In genomic region chr7:140924821-140925421, GRCh38 we compare ENCODE assay signal across 8 cellular contexts.
DNase-seq lines count a peak whose midpoint lies in the region; ATAC-seq and FAIRE-seq lines count a peak whose summit lies in the region.

BRAF (minus strand) TSS chr7:140924929; CDS start chr7:140924703, 226 bp downstream.

- DNase-seq in AG08396 (ENCODE audit: low spot score) (peak; percentile 95), NCI-H345 treated with DMSO at 0.1 percent for 48 hours (lab: John Stamatoyannopoulos, UW; ENCODE audit: unreplicated experiment) (peak; percentile 37)
- DNase-seq in central memory CD8-positive, alpha-beta T cell (ENCODE audit: low spot score in 2 of 2), result peak; percentile 95 to 99
- DNase-seq in stimulated activated CD4-positive, alpha-beta T cell treated with anti-CD3 and anti-CD28 coated beads, Interleukin-12 subunit alpha, Interleukin-12 subunit beta, amount 100 ng/mL, for 24 hours (ENCODE audit: low read depth in 2 of 2), result peak; percentile 89 to 90

- peaks cover 13% of the 10 kb centered on the region for H3K36me3 Mint-ChIP-seq in central memory CD8-positive, alpha-beta T cell (ENCODE audit: insufficient read depth)

- no peak within 1 kb of the TSS for H3K4me3 Mint-ChIP-seq in central memory CD8-positive, alpha-beta T cell

- ATAC-seq in GM19025 (IDR thresholded peaks at IDR 0.05; ENCODE audit: low read depth, unreplicated experiment), result peak; percentile 38
- peak; percentile 50 for ATAC-seq in HG03280 (IDR thresholded peaks at IDR 0.05; ENCODE audit: unreplicated experiment)
- ATAC-seq in activated CD4-positive, CD25-positive, alpha-beta regulatory T cell treated with anti-CD3 and anti-CD28 coated beads, Interleukin-2, amount 50 U/mL, for 24 hours, result peak; percentile 64 to 72
- peak; percentile 66 for ATAC-seq in central memory CD8-positive, alpha-beta T cell (replicated peaks; ENCODE audit: extremely low read depth, poor library complexity, severe bottlenecking)

- no peak within 1 kb of the TSS for H3K27ac Mint-ChIP-seq in central memory CD8-positive, alpha-beta T cell (ENCODE audit: low read depth)

- H3K9me3 Mint-ChIP-seq in central memory CD8-positive, alpha-beta T cell, result peaks cover 6% of the 10 kb centered on the region

- peaks cover 15% of the 10 kb centered on the region for H3K4me1 Mint-ChIP-seq in central memory CD8-positive, alpha-beta T cell

- FAIRE-seq in islet of Langerhans (lab: Jason Lieb, UNC), result peak; percentile 30

- peaks cover 2% of the 10 kb centered on the region for H3K27me3 Mint-ChIP-seq in central memory CD8-positive, alpha-beta T cell

Comparison
In these comparisons a context has a peak if more than half of its experiments do, and no peak if none do; other contexts are left out.
1. Peak in every context shown above with its lines: DNase-seq and ATAC-seq.
2. DNase-seq: peak in every context shown above with its lines; median percentile 97 in central memory CD8-positive, alpha-beta T cell; 95 in AG08396; 90 in stimulated activated CD4-positive, alpha-beta T cell treated with anti-CD3 and anti-CD28 coated beads, Interleukin-12 subunit alpha, Interleukin-12 subunit beta, amount 100 ng/mL, for 24 hours; 37 in NCI-H345 treated with DMSO at 0.1 percent for 48 hours.